In genomic region chr10:26579256-26580063, GRCh38 we compare ENCODE assay signal across 25 cellular contexts.
"Had no signal": no experiment of that assay in that cellular context is flagged by ENCODE, and none has a peak within 500 bp of the region (broad histone marks: within the 10 kb centered on the region; RNA-seq: fewer than 3 reads in every experiment).

No MANE protein-coding gene starts in this region.

- H3K36me3 ChIP-seq: Peyer's patch had no signal

- H3K4me3 ChIP-seq: Peyer's patch had no signal

- H3K4me1 ChIP-seq: Peyer's patch had no signal

- H3K27ac Mint-ChIP-seq: activated B cell treated with CpG ODN at 0.5 μM for 24 hours; activated CD4-positive, alpha-beta memory T cell treated with anti-CD3 and anti-CD28 coated beads, Interleukin-2, amount 10 ng/mL, durations not matched to agents 7 days and 5 days; activated naive CD4-positive, alpha-beta T cell treated with anti-CD3 and anti-CD28 coated beads for 36 hours; activated naive CD8-positive, alpha-beta T cell; activated T-helper 17 cell treated with anti-CD3 and anti-CD28 coated beads, Interleukin-2, amount 50 U/mL, for 72 hours; brain; T-helper 17 cell had no signal

- H3K27me3 ChIP-seq: Peyer's patch had no signal

- H3K36me3 Mint-ChIP-seq: brain had no signal

- H3K4me1 Mint-ChIP-seq: brain, T-helper 17 cell had no signal

- H3K4me3 Mint-ChIP-seq: activated B cell treated with CpG ODN at 0.5 μM for 24 hours; activated CD4-positive, alpha-beta memory T cell treated with anti-CD3 and anti-CD28 coated beads, Interleukin-2, amount 10 ng/mL, durations not matched to agents 7 days and 5 days; activated naive CD4-positive, alpha-beta T cell treated with anti-CD3 and anti-CD28 coated beads for 36 hours; activated naive CD8-positive, alpha-beta T cell; activated T-helper 17 cell treated with anti-CD3 and anti-CD28 coated beads, Interleukin-2, amount 50 U/mL, for 72 hours; brain; T-helper 17 cell had no signal

- H3K27me3 Mint-ChIP-seq: activated B cell treated with CpG ODN at 0.5 μM for 24 hours; activated CD4-positive, alpha-beta memory T cell treated with anti-CD3 and anti-CD28 coated beads, Interleukin-2, amount 10 ng/mL, durations not matched to agents 7 days and 5 days; activated naive CD8-positive, alpha-beta T cell; activated T-helper 17 cell treated with anti-CD3 and anti-CD28 coated beads, Interleukin-2, amount 50 U/mL, for 72 hours; T-helper 17 cell had no signal

- DNase-seq: activated B cell treated with CpG ODN at 0.5 μM for 24 hours; activated CD4-positive, alpha-beta memory T cell treated with anti-CD3 and anti-CD28 coated beads, Interleukin-2, amount 10 ng/mL, durations not matched to agents 7 days and 5 days; activated CD4-positive, alpha-beta T cell treated with anti-CD3 and anti-CD28 coated beads for 1 hour; activated CD4-positive, alpha-beta T cell treated with anti-CD3 and anti-CD28 coated beads, Interleukin-2, amount 50 U/mL, for 1 hour; activated gamma-delta T cell; activated naive CD4-positive, alpha-beta T cell treated with anti-CD3 and anti-CD28 coated beads for 36 hours; activated T-cell treated with anti-CD3 and anti-CD28 coated beads for 4 hours; activated T-cell treated with anti-CD3 and anti-CD28 coated beads, Interleukin-2, amount 50 U/mL, for 48 hours; amygdala; Karpas-422; MM.1S; NCI-H1105; NCI-H1436; NCI-H1694 treated with DMSO at 0.1 percent for 48 hours; NCI-H2081; NCI-H446; NCI-H524; Peyer's patch; SHP77 treated with DMSO at 0.1 percent for 48 hours; T-helper 17 cell; T-helper 9 cell had no signal

- H3K9me3 ChIP-seq: Peyer's patch had no signal

- H3K27ac ChIP-seq: Peyer's patch, RWPE1 had no signal

- H3K9me3 Mint-ChIP-seq: activated CD4-positive, alpha-beta memory T cell treated with anti-CD3 and anti-CD28 coated beads, Interleukin-2, amount 10 ng/mL, durations not matched to agents 7 days and 5 days; activated T-helper 17 cell treated with anti-CD3 and anti-CD28 coated beads, Interleukin-2, amount 50 U/mL, for 72 hours had no signal

- ATAC-seq: activated T-helper 17 cell treated with anti-CD3 and anti-CD28 coated beads, Interleukin-2, amount 50 U/mL, for 72 hours; T-helper 17 cell had no signal
